Comparison of ENCODE assay signal across 8 cellular contexts in genomic region chr5:160119142-160119904, GRCh38. TPM values are rescaled to one million over a fixed set of nuclear protein-coding genes. Genes with fewer than 3 reads are reported as not detected.
DNase-seq lines count a peak whose midpoint lies in the region; ATAC-seq and TF ChIP-seq lines count a peak whose summit lies in the region.

TSS of gene PWWP2A (minus strand) at chr5:160119450. CDS start at chr5:160119388, 62 bp downstream.

- peaks cover 0 to 28% (median 17%) of the 10 kb centered on the region in 4 donors for H3K4me1 Mint-ChIP-seq in CD4-positive, CD25-positive, alpha-beta regulatory T cell

- intact Hi-C loops in left lung (cut with DNase I), result no loop called here

- H3K27ac ChIP-seq in CD4-positive, CD25-positive, alpha-beta regulatory T cell (ENCODE audit: insufficient read depth, low read length, poor library complexity, severe bottlenecking), result peak within 1 kb of the TSS; percentile 84
- H3K27ac ChIP-seq in left lung, result peak within 1 kb of the TSS; percentile 98

- peak within 1 kb of the TSS; percentile 85 to 99 (median 96) for H3K4me3 Mint-ChIP-seq in CD4-positive, CD25-positive, alpha-beta regulatory T cell

- ATAC-seq in CD4-positive, CD25-positive, alpha-beta regulatory T cell (ENCODE audit: low read depth in 2 of 2), result peak; percentile 95
- ATAC-seq in GM19397 (IDR thresholded peaks at IDR 0.05; ENCODE audit: unreplicated experiment) (peak; percentile 87), HG03571 (IDR thresholded peaks at IDR 0.05; ENCODE audit: unreplicated experiment) (peak; percentile 88), left lung (peak; percentile 94)

- no peaks in the 10 kb centered on the region for H3K9me3 ChIP-seq in CD4-positive, CD25-positive, alpha-beta regulatory T cell (ENCODE audit: control insufficient read depth in 2 of 2, low read length in 2 of 2)
- no peaks in the 10 kb centered on the region for H3K9me3 ChIP-seq in left lung

- H3K36me3 Mint-ChIP-seq in CD4-positive, CD25-positive, alpha-beta regulatory T cell, result peaks cover 8% of the 10 kb centered on the region

- H3K27ac Mint-ChIP-seq in CD4-positive, CD25-positive, alpha-beta regulatory T cell, result peak within 1 kb of the TSS; percentile 85 to 98 (median 97)

- H3K4me3 ChIP-seq in CD4-positive, CD25-positive, alpha-beta regulatory T cell (ENCODE audit: low read depth, low read length), result peak within 1 kb of the TSS; percentile 76
- H3K4me3 ChIP-seq in left lung, result peak within 1 kb of the TSS; percentile 80 to 96

- TF ChIP-seq CTCF in left lung (IDR thresholded peaks at IDR 0.05), result no peak

- no peaks in the 10 kb centered on the region for H3K9me3 Mint-ChIP-seq in CD4-positive, CD25-positive, alpha-beta regulatory T cell

- peaks cover 17% of the 10 kb centered on the region for H3K4me1 ChIP-seq in CD4-positive, CD25-positive, alpha-beta regulatory T cell (ENCODE audit: control insufficient read depth, insufficient read depth, low read length, poor library complexity, severe bottlenecking)
- peaks cover 6 to 17% of the 10 kb centered on the region in 2 donors for H3K4me1 ChIP-seq in left lung

- H3K27me3 Mint-ChIP-seq in CD4-positive, CD25-positive, alpha-beta regulatory T cell, result peaks cover 13% of the 10 kb centered on the region

- peaks cover 6% of the 10 kb centered on the region for H3K36me3 ChIP-seq in CD4-positive, CD25-positive, alpha-beta regulatory T cell (ENCODE audit: control insufficient read depth, insufficient read depth, low read length)
- peaks cover 0 to 28% of the 10 kb centered on the region in 2 donors for H3K36me3 ChIP-seq in left lung

- H3K27me3 ChIP-seq in CD4-positive, CD25-positive, alpha-beta regulatory T cell (ENCODE audit: control insufficient read depth, insufficient read depth, low read length), result no peaks in the 10 kb centered on the region
- H3K27me3 ChIP-seq in left lung, result no peaks in the 10 kb centered on the region

- peak; percentile 97 to 100 (median 99) for DNase-seq in CD4-positive, CD25-positive, alpha-beta regulatory T cell
- DNase-seq in NCI-H82 (lab: John Stamatoyannopoulos, UW), result peak; percentile 100
- peak; percentile 96 to 97 for DNase-seq in activated CD4-positive, alpha-beta T cell treated with anti-CD3 and anti-CD28 coated beads, Interleukin-2, amount 50 U/mL, for 48 hours
- peak; percentile 100 for DNase-seq in dermis blood vessel endothelial cell
- DNase-seq in left lung, result peak; percentile 98 to 99
- peak; percentile 91 to 94 for DNase-seq in stimulated activated CD4-positive, alpha-beta T cell treated with anti-CD3 and anti-CD28 coated beads, Interleukin-2, amount 100 ng/mL, for 48 hours

RNA-seq across cellular contexts. Expression of gene PWWP2A, which starts in this region (rescaled TPM):
- 28.2 TPM for total RNA-seq in CD4-positive, CD25-positive, alpha-beta regulatory T cell
- 10 to 100 TPM; 22.9 to 35.0 (median 24.0) TPM for polyA plus RNA-seq in CD4-positive, CD25-positive, alpha-beta regulatory T cell
- total RNA-seq in dermis blood vessel endothelial cell, result 16.7 and 17.7 TPM in 2 replicates
- 10 to 100 TPM; 24.6 to 25.2 TPM for total RNA-seq in left lung

Comparison
In these comparisons a context has a peak if more than half of its experiments do, and no peak if none do; other contexts are left out.
1. Peak in every context shown above with its lines: DNase-seq, ATAC-seq, H3K4me3 ChIP-seq and H3K27ac ChIP-seq.